ENCODE assay signal across 8 cellular contexts in the genomic region with DNA sequence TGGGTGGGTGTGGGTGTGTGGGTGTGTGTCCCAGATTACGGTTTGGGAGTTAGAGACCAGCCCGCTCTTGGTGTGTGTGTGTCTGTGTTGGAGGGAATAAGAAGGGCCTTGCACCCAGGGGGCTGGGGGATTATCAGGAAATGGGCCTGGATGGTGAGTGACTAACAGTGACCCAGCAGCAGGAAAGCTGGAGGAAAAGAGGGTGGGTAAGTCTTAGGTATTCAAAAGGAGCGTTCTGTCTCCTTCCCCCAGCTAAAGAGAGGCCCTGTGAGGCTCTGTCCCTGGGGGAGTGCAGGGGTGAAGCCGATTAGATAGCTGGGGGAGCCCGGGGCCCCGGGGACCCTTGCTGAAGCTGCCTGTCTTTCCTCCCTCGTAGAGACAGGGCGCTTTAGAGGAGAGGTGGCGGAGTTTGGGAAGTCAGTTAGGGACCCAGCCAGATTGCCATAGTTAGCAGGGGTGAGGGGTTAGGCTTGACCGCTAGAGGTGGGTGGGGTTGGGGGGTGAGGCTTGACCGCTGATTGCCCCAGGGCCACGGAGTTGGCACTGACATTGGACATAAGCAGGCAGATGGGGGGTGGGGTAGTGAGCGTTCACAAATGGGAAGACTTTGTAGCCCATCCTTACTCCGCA. TPM values are rescaled to one million over a fixed set of nuclear protein-coding genes. Genes with fewer than 3 reads are reported as not detected.
DNase-seq lines count a peak whose midpoint lies in the region; ATAC-seq and TF ChIP-seq lines count a peak whose summit lies in the region.

No MANE protein-coding gene starts in this region.

- peak; percentile 36 for DNase-seq in GM23338 (ENCODE audit: low spot score)
- no peak for DNase-seq in right atrium auricular region (ENCODE audit: low spot score)
- DNase-seq in NCI-H446 (lab: John Stamatoyannopoulos, UW): no peak
- DNase-seq in erythroblast (lab: John Stamatoyannopoulos, UW): no peak
- no peak for DNase-seq in D341Med (ENCODE audit: low spot score)
- DNase-seq in H7: no peak

- H4K20me1 ChIP-seq in GM23338 (replicated peaks; ENCODE audit: insufficient read depth): peaks cover 3% of the 10 kb centered on the region; the same call in 1 of the 2 replicates

- H3K9ac ChIP-seq in skeletal muscle satellite cell (ENCODE audit: low read depth, low read length): no peak overlapping the region

- H2AFZ ChIP-seq in GM23338: no peak overlapping the region

- H3K79me2 ChIP-seq in GM23338 (replicated peaks; ENCODE audit: insufficient read depth): no peaks in the 10 kb centered on the region

- H3K36me3 Mint-ChIP-seq in GM23338 (ENCODE audit: low read depth): no peaks in the 10 kb centered on the region

- TF ChIP-seq POLR2A in erythroblast (IDR thresholded peaks at IDR 0.05; ENCODE audit: low read length): no peak

- H3K27ac Mint-ChIP-seq in GM23338: no peak overlapping the region

- 27 to 46% (median 37%) methylated on average over 12 to 14 of the region's 14 CpGs for WGBS in adipose tissue, 3 donors

- H3K36me3 ChIP-seq in GM23338 (ENCODE audit: insufficient read depth) (no peaks in the 10 kb centered on the region), right atrium auricular region (no peaks in the 10 kb centered on the region), skeletal muscle satellite cell (ENCODE audit: insufficient read depth, low read length) (no peaks in the 10 kb centered on the region), H7 (replicated peaks; ENCODE audit: control insufficient read depth, insufficient read depth, low read length) (no peaks in the 10 kb centered on the region)

- ATAC-seq in GM23338: peak; percentile 11

- TF ChIP-seq CTCF in GM23338 (conservative IDR thresholded peaks at IDR 0.05; ENCODE audit: low read depth in 2 of 2) (no peak), right atrium auricular region (IDR thresholded peaks at IDR 0.05) (no peak)

- H3K4me3 ChIP-seq in GM23338 (0 out of 2 replicates have a peak overlapping the region, but pooled peaks have one; percentile 20), right atrium auricular region (peak overlapping the region; percentile 49 to 64), skeletal muscle satellite cell (ENCODE audit: low read length) (peak overlapping the region; percentile 48), H7 (ENCODE audit: insufficient read depth, low read depth, low read length) (no peak overlapping the region)

- H3K9me3 ChIP-seq in right atrium auricular region (no peaks in the 10 kb centered on the region), skeletal muscle satellite cell (replicated peaks; ENCODE audit: low read length) (no peaks in the 10 kb centered on the region)

- no peaks in the 10 kb centered on the region for H3F3A ChIP-seq in GM23338 (replicated peaks; ENCODE audit: low read depth)

- H3K4me2 ChIP-seq in GM23338: peak overlapping the region; percentile 57
- H3K4me2 ChIP-seq in skeletal muscle satellite cell (ENCODE audit: low read length): peak overlapping the region; percentile 86

- H3K27ac ChIP-seq in GM23338 (ENCODE audit: low read depth) (no peak overlapping the region), adipose tissue (ENCODE audit: low read depth, low read length) (peak overlapping the region; percentile 4), right atrium auricular region (peak overlapping the region; percentile 71 to 72)

- H3K4me3 Mint-ChIP-seq in GM23338: peak overlapping the region; percentile 54

- H3K27me3 Mint-ChIP-seq in GM23338 (ENCODE audit: insufficient read depth, low read depth, poor library complexity): peaks cover 76% of the 10 kb centered on the region

- H3K9me2 ChIP-seq in GM23338 (ENCODE audit: insufficient read depth): no peaks in the 10 kb centered on the region

- no peaks in the 10 kb centered on the region for H3K9me3 Mint-ChIP-seq in GM23338

- peaks cover 98% of the 10 kb centered on the region for H3K27me3 ChIP-seq in GM23338 (ENCODE audit: insufficient read depth)
- H3K27me3 ChIP-seq in right atrium auricular region: no peaks in the 10 kb centered on the region
- H3K27me3 ChIP-seq in skeletal muscle satellite cell (ENCODE audit: control insufficient read depth, insufficient read depth, low read length): no peaks in the 10 kb centered on the region
- H3K27me3 ChIP-seq in H7 (ENCODE audit: control insufficient read depth, insufficient read depth, low read length): peaks cover 73% of the 10 kb centered on the region

- H3K4me1 Mint-ChIP-seq in GM23338: peaks cover 26% of the 10 kb centered on the region

- H3K4me1 ChIP-seq in GM23338 (ENCODE audit: insufficient read depth): peaks cover 26% of the 10 kb centered on the region
- peaks cover 0 to 79% of the 10 kb centered on the region in 2 donors for H3K4me1 ChIP-seq in right atrium auricular region
- peaks cover 55% of the 10 kb centered on the region for H3K4me1 ChIP-seq in skeletal muscle satellite cell (ENCODE audit: control insufficient read depth, insufficient read depth, low read length)

TF ChIP-seq in GM23338, 12 proteins besides CTCF, POLR2A, EP300 and RAD21 (continues in another document):
- TF ChIP-seq STAT1 (IDR thresholded peaks at IDR 0.05; ENCODE audit: unreplicated experiment) (no peak), CREB1 (CRISPR knock-in tag; IDR thresholded peaks at IDR 0.05; ENCODE audit: low read depth) (no peak), EZH2phosphoT487 (IDR thresholded peaks at IDR 0.05; ENCODE audit: unreplicated experiment) (no peak), REST (IDR thresholded peaks at IDR 0.05; ENCODE audit: unreplicated experiment) (no peak)

RNA-seq across cellular contexts. Expression of gene OAF, which starts 1.5 kb away (rescaled TPM):
- 1.2 and 3.0 TPM in 2 replicates for total RNA-seq in GM23338 (2014; rRNA removed; shearing (Covaris generic))
- polyA plus RNA-seq in GM23338 (2016; fragmentation: Nextera tagmentation; extraction: Ambion mirVana) (1.1 and 1.6 TPM in 2 replicates), adipose tissue (100 to 1,000 TPM in 1 of 3 donors, 10 to 100 TPM in 2; 37.0 to 110 (median 49.4) TPM)
- total RNA-seq in right atrium auricular region: 10 to 100 TPM; 27.9 to 43.6 TPM
- total RNA-seq in skeletal muscle satellite cell (2012; rRNA removed): 65.7 and 69.2 TPM in 2 replicates
- total RNA-seq in H7 (2014; rRNA removed; shearing (Covaris generic)): 11.6 and 15.8 TPM in 2 replicates

RNA-seq across cellular contexts. Expression of gene POU2F3, which starts 27.6 kb away (rescaled TPM):
- 0.45 and 1.1 TPM in 2 replicates for total RNA-seq in GM23338 (2014; rRNA removed; shearing (Covaris generic))
- polyA plus RNA-seq in GM23338 (2016; fragmentation: Nextera tagmentation; extraction: Ambion mirVana): 0.79 and 1.4 TPM in 2 replicates
- under 1 TPM in 2 of 3 donors, not detected in 1; 0.08 to 0.16 TPM for polyA plus RNA-seq in adipose tissue
- total RNA-seq in right atrium auricular region: not detected
- total RNA-seq in skeletal muscle satellite cell (2012; rRNA removed): 0.25 TPM in 1 of 2 replicates, not detected in the other
- total RNA-seq in H7 (2014; rRNA removed; shearing (Covaris generic)): 0.81 TPM in 1 of 2 replicates, not detected in the other
